Comparison of ENCODE assay signal across 10 cellular contexts in the genomic region with DNA sequence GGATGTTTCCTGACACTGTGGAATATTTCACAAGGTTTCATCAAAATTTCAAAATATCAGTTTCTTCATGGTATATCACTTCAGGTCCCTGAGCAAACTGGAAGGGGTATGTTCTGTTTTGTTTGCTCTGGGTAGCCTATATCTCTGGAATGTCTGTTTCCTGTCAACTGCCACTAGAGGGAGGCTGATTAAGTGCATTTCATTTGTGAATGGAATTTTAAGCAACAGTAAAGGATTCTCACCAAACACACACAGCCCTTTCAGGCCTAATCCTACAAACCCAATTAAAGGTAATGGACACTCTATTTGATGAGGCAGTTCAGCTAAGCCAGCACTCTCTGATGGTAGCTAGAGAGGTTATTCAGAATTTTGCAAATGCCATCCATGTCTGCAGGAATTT.
DNase-seq lines count a peak whose midpoint lies in the region; ATAC-seq and TF ChIP-seq lines count a peak whose summit lies in the region.
"Had no signal": no experiment of that assay in that cellular context is flagged by ENCODE, and none has a peak within 500 bp of the region (broad histone marks: within the 10 kb centered on the region; RNA-seq: fewer than 3 reads in every experiment).

No MANE protein-coding gene starts in this region.

- no peak for TF ChIP-seq POLR2A in HCT116 (IDR thresholded peaks at IDR 0.05; ENCODE audit: borderline replicate concordance, extremely low read depth, insufficient read depth, insufficient read length)

- CTCF ChIA-PET in HCT116 (lab: Charles Lee) = interaction anchor here (0.7 kb wide), 1 partner anchor 9 kb away, joined by 3 read pairs; no protein-coding TSS in a partner anchor

- H3K4me2 ChIP-seq in HCT116 (ENCODE audit: low read length) = no peak overlapping the region

- H4K20me1 ChIP-seq in HCT116 (ENCODE audit: insufficient read depth) = no peaks in the 10 kb centered on the region

- no peaks in the 10 kb centered on the region for H3K9me2 ChIP-seq in HCT116 (ENCODE audit: insufficient read depth)

- no peaks in the 10 kb centered on the region for H3K4me1 ChIP-seq in HCT116 (ENCODE audit: control insufficient read depth in 1 of 2, insufficient read depth in 2 of 2, low read length in 2 of 2)
- H3K4me1 ChIP-seq: right atrium auricular region had no signal

- no peaks in the 10 kb centered on the region for H3K27me3 ChIP-seq in HCT116 (ENCODE audit: insufficient read depth, low read length)
- H3K27me3 ChIP-seq: right atrium auricular region had no signal

- no peak for DNase-seq in HCT116 (ENCODE audit: low read depth, low spot score)
- peak; percentile 22 for DNase-seq in iPS-NIHi11 (ENCODE audit: low spot score)
- DNase-seq in coronary artery (ENCODE audit: low spot score) = no peak
- no peak for DNase-seq in COLO668 (lab: John Stamatoyannopoulos, UW; ENCODE audit: unreplicated experiment)
- no peak for DNase-seq in sciatic nerve (ENCODE audit: low spot score)
- DNase-seq: NCI-H1436 treated with DMSO at 0.1 percent for 48 hours had no signal

- TF ChIP-seq RAD21 in HCT116 (IDR thresholded peaks at IDR 0.05; ENCODE audit: low read depth) = no peak

- no peak overlapping the region for H3K4me3 ChIP-seq in HCT116 (replicated peaks in 1 of 2; ENCODE audit: low read depth in 1 of 2, low read length in 2 of 2)
- H3K4me3 ChIP-seq in coronary artery = no peak overlapping the region
- H3K4me3 ChIP-seq: right atrium auricular region had no signal

- H3K36me3 ChIP-seq in HCT116 (ENCODE audit: control insufficient read depth in 1 of 2, insufficient read depth in 2 of 2, low read length in 2 of 2) = no peaks in the 10 kb centered on the region
- H3K36me3 ChIP-seq: right atrium auricular region had no signal

- H3K27ac ChIP-seq in 22Rv1 = no peak overlapping the region
- H3K27ac ChIP-seq in HCT116 (ENCODE audit: low read depth, low read length) = no peak overlapping the region
- no peak overlapping the region for H3K27ac ChIP-seq in coronary artery
- H3K27ac ChIP-seq: right atrium auricular region had no signal

- ATAC-seq in HCT116 (no peak), SK-N-SH treated with all-trans-retinoic acid at 6 μM for 48 hours (peak; percentile 72; the same call in 2 of the 3 replicates), HG02610 (IDR thresholded peaks at IDR 0.05; ENCODE audit: unreplicated experiment) (no peak), sciatic nerve (no peak)

- BruUV-seq in HCT116 (replicated peaks; lab: Mats Ljungman, UMichigan) = no TSS peak

- H3K9ac ChIP-seq in HCT116 (ENCODE audit: low read length) = no peak overlapping the region

- no peak overlapping the region for H2AFZ ChIP-seq in HCT116 (ENCODE audit: low read depth, low read length, poor library complexity, severe bottlenecking)

- intact Hi-C loops in HCT116 (cut with micrococcal nuclease) (no loop called here), sciatic nerve (cut with DNase I) (no loop called here)

- H3K9me3 ChIP-seq in HCT116 (ENCODE audit: control insufficient read depth in 1 of 2, insufficient read depth in 1 of 2, low read depth in 1 of 2, low read length in 2 of 2) = no peaks in the 10 kb centered on the region
- H3K9me3 ChIP-seq: right atrium auricular region had no signal

- POLR2A ChIA-PET in HCT116 (lab: Charles Lee) = no interaction called here

- TF ChIP-seq CTCF in 22Rv1 (IDR thresholded peaks at IDR 0.05) (peak; percentile 54), HCT116 (IDR thresholded peaks at IDR 0.05 in 2 of 3, conservative IDR thresholded peaks at IDR 0.05 in 1 of 3; ENCODE audit: borderline replicate concordance in 1 of 3, insufficient read depth in 1 of 3, low read depth in 2 of 3, low read length in 2 of 3) (peak in 2 of 3 experiments; percentile 37 to 45; a peak in 3 of 6 replicates), coronary artery (IDR thresholded peaks at IDR 0.05) (no peak)

- H3K79me2 ChIP-seq in HCT116 (ENCODE audit: insufficient read depth, low read length) = no peaks in the 10 kb centered on the region

- RAD21 ChIA-PET in HCT116 (lab: Charles Lee; ENCODE audit: low non-redundant PET in 1 of 2, low total read pairs in 2 of 2, uncharacterized antibody in 2 of 2, unreplicated experiment in 2 of 2) = no interaction called here

TF ChIP-seq in HCT116, 20 proteins besides CTCF, POLR2A, EP300 and RAD21:
- TF ChIP-seq ZBTB33 (IDR thresholded peaks at IDR 0.05; ENCODE audit: extremely low read depth, insufficient replicate concordance, low read length) (no peak), EZH2phosphoT487 (IDR thresholded peaks at IDR 0.05; ENCODE audit: borderline replicate concordance) (no peak), SRF (IDR thresholded peaks at IDR 0.05; ENCODE audit: low read depth) (no peak), ZNF274 (IDR thresholded peaks at IDR 0.05; ENCODE audit: low read depth, low read length) (no peak), JUND (IDR thresholded peaks at IDR 0.05) (no peak)

TF ChIP-seq in SK-N-SH treated with all-trans-retinoic acid at 6 μM for 48 hours, 23 proteins besides CTCF, POLR2A, EP300 and RAD21:
- no peak for TF ChIP-seq ZFP30 (CRISPR knock-in tag; IDR thresholded peaks at IDR 0.05)
- TF ChIP-seq TCF4 (CRISPR knock-in tag; IDR thresholded peaks at IDR 0.05; ENCODE audit: borderline replicate concordance) = no peak
- TF ChIP-seq CSDC2 (CRISPR knock-in tag; IDR thresholded peaks at IDR 0.05) = no peak
- TF ChIP-seq ZFP3 (CRISPR knock-in tag; IDR thresholded peaks at IDR 0.05) = no peak
- TF ChIP-seq OSR1 (CRISPR knock-in tag; IDR thresholded peaks at IDR 0.05) = no peak
- no peak for TF ChIP-seq GLIS3 (CRISPR knock-in tag; IDR thresholded peaks at IDR 0.05)
- no peak for TF ChIP-seq ZC3H10 (CRISPR knock-in tag; IDR thresholded peaks at IDR 0.05)
- no peak for TF ChIP-seq SNAI2 (CRISPR knock-in tag; IDR thresholded peaks at IDR 0.05)
- TF ChIP-seq ISL1 (CRISPR knock-in tag; IDR thresholded peaks at IDR 0.05) = no peak
- TF ChIP-seq POU6F1 (CRISPR knock-in tag; IDR thresholded peaks at IDR 0.05; ENCODE audit: borderline replicate concordance, low read depth) = no peak
- no peak for TF ChIP-seq ESRRG (CRISPR knock-in tag; IDR thresholded peaks at IDR 0.05)
- TF ChIP-seq BACH2 (CRISPR knock-in tag; IDR thresholded peaks at IDR 0.05; ENCODE audit: borderline replicate concordance) = no peak
- no peak for TF ChIP-seq TOX (CRISPR knock-in tag; IDR thresholded peaks at IDR 0.05; ENCODE audit: borderline replicate concordance)
- no peak for TF ChIP-seq ARNTL (CRISPR knock-in tag; IDR thresholded peaks at IDR 0.05; ENCODE audit: borderline replicate concordance, low read depth)
- no peak for TF ChIP-seq ZNF70 (CRISPR knock-in tag; IDR thresholded peaks at IDR 0.05)
- no peak for TF ChIP-seq ZNF565 (CRISPR knock-in tag; conservative IDR thresholded peaks at IDR 0.05; ENCODE audit: low read depth)
- TF ChIP-seq RARB (CRISPR knock-in tag; IDR thresholded peaks at IDR 0.05) = no peak
